Comparison of ENCODE assay signal across 17 cellular contexts in the genomic region with DNA sequence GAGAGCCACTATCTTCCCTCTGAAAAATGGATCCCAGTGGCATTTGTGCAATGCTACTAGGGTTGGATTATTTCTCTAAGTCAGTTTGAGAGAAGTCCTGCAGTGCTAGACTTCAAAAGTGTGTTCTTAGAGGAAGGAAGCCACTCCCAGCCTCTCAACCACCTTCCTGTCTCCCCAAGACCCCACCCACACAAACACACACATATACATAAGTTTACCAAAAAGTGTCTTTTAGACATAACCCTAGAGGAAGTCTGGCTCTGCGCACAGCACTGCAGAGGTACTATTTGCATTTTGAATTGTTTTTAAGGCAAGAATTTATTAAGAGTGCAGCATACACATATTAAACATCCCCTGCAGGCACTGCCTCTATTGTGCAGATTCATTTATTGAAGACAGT.
DNase-seq lines count a peak whose midpoint lies in the region; ATAC-seq and TF ChIP-seq lines count a peak whose summit lies in the region.
"Had no signal": no experiment of that assay in that cellular context is flagged by ENCODE, and none has a peak within 500 bp of the region (broad histone marks: within the 10 kb centered on the region; RNA-seq: fewer than 3 reads in every experiment).

No MANE protein-coding gene starts in this region.

- H3K27me3 Mint-ChIP-seq in activated T-helper 1 cell treated with anti-CD3 and anti-CD28 coated beads, Interleukin-12 subunit alpha, Interleukin-12 subunit beta, Interleukin-2, Interleukin-4 antibody, amounts not matched to agents 30 ng/mL and 10 ng/mL and 1 ng/mL, durations not matched to agents 14 hours and 24 hours and 36 hours (ENCODE audit: insufficient read depth), result no peaks in the 10 kb centered on the region
- H3K27me3 Mint-ChIP-seq in stimulated activated memory B cell treated with anti-CD40 and anti-IgM and Interleukin-4, amounts not matched to agents 10 μg/mL and 1 μg/mL and 100 μg/mL, for 72 hours, result peaks cover 24% of the 10 kb centered on the region

- peaks cover 5% of the 10 kb centered on the region for H3K36me3 Mint-ChIP-seq in activated T-helper 1 cell treated with anti-CD3 and anti-CD28 coated beads, Interleukin-12 subunit alpha, Interleukin-12 subunit beta, Interleukin-2, Interleukin-4 antibody, amounts not matched to agents 30 ng/mL and 10 ng/mL and 1 ng/mL, durations not matched to agents 14 hours and 24 hours and 36 hours (ENCODE audit: low read depth)
- H3K36me3 Mint-ChIP-seq in stimulated activated memory B cell treated with anti-CD40 and anti-IgM and Interleukin-4, amounts not matched to agents 10 μg/mL and 1 μg/mL and 100 μg/mL, for 72 hours, result peaks cover 7% of the 10 kb centered on the region

- H3K4me3 Mint-ChIP-seq in activated T-helper 1 cell treated with anti-CD3 and anti-CD28 coated beads, Interleukin-12 subunit alpha, Interleukin-12 subunit beta, Interleukin-2, Interleukin-4 antibody, amounts not matched to agents 30 ng/mL and 10 ng/mL and 1 ng/mL, durations not matched to agents 14 hours and 24 hours and 36 hours, result peak overlapping the region; percentile 38
- no peak overlapping the region for H3K4me3 Mint-ChIP-seq in stimulated activated memory B cell treated with anti-CD40 and anti-IgM and Interleukin-4, amounts not matched to agents 10 μg/mL and 1 μg/mL and 100 μg/mL, for 72 hours

- H3K27ac ChIP-seq in colonic mucosa, result no peak overlapping the region
- H3K27ac ChIP-seq: breast epithelium, esophagus squamous epithelium, left ventricle myocardium inferior, sigmoid colon, thoracic aorta had no signal

- peak in 2 of 3 donors; percentile 2 to 12 for DNase-seq in stimulated activated CD4-positive, alpha-beta T cell treated with anti-CD3 and anti-CD28 coated beads, TNF-alpha, amount 100 ng/mL, for 1 hour (ENCODE audit: low read depth in 3 of 3, low spot score in 1 of 3)
- no peak for DNase-seq in stimulated activated CD4-positive, alpha-beta T cell treated with anti-CD3 and anti-CD28 coated beads, Interleukin-2, amount 100 ng/mL, for 24 hours
- DNase-seq in NCI-H526 treated with DMSO at 0.1 percent for 48 hours (lab: John Stamatoyannopoulos, UW), result peak; percentile 45
- peak; percentile 25 for DNase-seq in activated T-helper 1 cell treated with anti-CD3 and anti-CD28 coated beads, Interleukin-12 subunit alpha, Interleukin-12 subunit beta, Interleukin-2, Interleukin-4 antibody, amounts not matched to agents 30 ng/mL and 10 ng/mL and 1 ng/mL, durations not matched to agents 14 hours and 24 hours and 36 hours (ENCODE audit: low spot score)
- DNase-seq in colonic mucosa, result no peak
- DNase-seq: esophagus squamous epithelium; GF-D8; left ventricle myocardium inferior; NCI-H510A treated with DMSO at 0.1 percent for 48 hours; SHP77 treated with DMSO at 0.1 percent for 48 hours; sigmoid colon; stimulated activated CD4-positive, alpha-beta T cell treated with anti-CD3 and anti-CD28 coated beads, Interleukin-1b, Interleukin-23, amount 100 ng/mL, for 48 hours had no signal

- H3K4me1 ChIP-seq in colonic mucosa, result no peaks in the 10 kb centered on the region
- H3K4me1 ChIP-seq: breast epithelium, esophagus squamous epithelium, left ventricle myocardium inferior, sigmoid colon had no signal

- peaks cover 29% of the 10 kb centered on the region for H3K9me3 Mint-ChIP-seq in activated T-helper 1 cell treated with anti-CD3 and anti-CD28 coated beads, Interleukin-12 subunit alpha, Interleukin-12 subunit beta, Interleukin-2, Interleukin-4 antibody, amounts not matched to agents 30 ng/mL and 10 ng/mL and 1 ng/mL, durations not matched to agents 14 hours and 24 hours and 36 hours
- H3K9me3 Mint-ChIP-seq in stimulated activated memory B cell treated with anti-CD40 and anti-IgM and Interleukin-4, amounts not matched to agents 10 μg/mL and 1 μg/mL and 100 μg/mL, for 72 hours, result peaks cover 4% of the 10 kb centered on the region

- H3K4me3 ChIP-seq in colonic mucosa, result no peak overlapping the region
- H3K4me3 ChIP-seq: breast epithelium, esophagus squamous epithelium, left ventricle myocardium inferior, sigmoid colon, thoracic aorta had no signal

- intact Hi-C loops in activated T-helper 1 cell treated with anti-CD3 and anti-CD28 coated beads, Interleukin-12 subunit alpha, Interleukin-12 subunit beta, Interleukin-2, Interleukin-4 antibody, amounts not matched to agents 30 ng/mL and 10 ng/mL and 1 ng/mL, durations not matched to agents 14 hours and 24 hours and 36 hours (cut with micrococcal nuclease), result no loop called here
- intact Hi-C loops in colonic mucosa (cut with DNase I), result no loop called here

- H3K27ac Mint-ChIP-seq in activated T-helper 1 cell treated with anti-CD3 and anti-CD28 coated beads, Interleukin-12 subunit alpha, Interleukin-12 subunit beta, Interleukin-2, Interleukin-4 antibody, amounts not matched to agents 30 ng/mL and 10 ng/mL and 1 ng/mL, durations not matched to agents 14 hours and 24 hours and 36 hours, result peak overlapping the region; percentile 29
- peak overlapping the region; percentile 23 for H3K27ac Mint-ChIP-seq in stimulated activated memory B cell treated with anti-CD40 and anti-IgM and Interleukin-4, amounts not matched to agents 10 μg/mL and 1 μg/mL and 100 μg/mL, for 72 hours

- ATAC-seq in stimulated activated memory B cell treated with anti-CD40 and anti-IgM and Interleukin-4, amounts not matched to agents 10 μg/mL and 1 μg/mL and 100 μg/mL, for 72 hours, result peak; percentile 53
- ATAC-seq in esophagus mucosa (no peak), HG03196 (IDR thresholded peaks at IDR 0.05; ENCODE audit: unreplicated experiment) (no peak)

- H3K4me1 Mint-ChIP-seq in activated T-helper 1 cell treated with anti-CD3 and anti-CD28 coated beads, Interleukin-12 subunit alpha, Interleukin-12 subunit beta, Interleukin-2, Interleukin-4 antibody, amounts not matched to agents 30 ng/mL and 10 ng/mL and 1 ng/mL, durations not matched to agents 14 hours and 24 hours and 36 hours (ENCODE audit: low read depth), result peaks cover 50% of the 10 kb centered on the region
- peaks cover 18% of the 10 kb centered on the region for H3K4me1 Mint-ChIP-seq in stimulated activated memory B cell treated with anti-CD40 and anti-IgM and Interleukin-4, amounts not matched to agents 10 μg/mL and 1 μg/mL and 100 μg/mL, for 72 hours

- no peaks in the 10 kb centered on the region for H3K27me3 ChIP-seq in colonic mucosa
- H3K27me3 ChIP-seq: breast epithelium, esophagus squamous epithelium, sigmoid colon had no signal

- H3K36me3 ChIP-seq in colonic mucosa, result no peaks in the 10 kb centered on the region
- H3K36me3 ChIP-seq: breast epithelium, esophagus squamous epithelium, left ventricle myocardium inferior, sigmoid colon, thoracic aorta had no signal

- no peak overlapping the region for H3K9ac ChIP-seq in colonic mucosa (ENCODE audit: low read depth in 2 of 2, low read length in 2 of 2)

- H3K9me3 ChIP-seq in colonic mucosa, result no peaks in the 10 kb centered on the region
- H3K9me3 ChIP-seq: breast epithelium, esophagus squamous epithelium, sigmoid colon had no signal

- no peak for TF ChIP-seq CTCF in colonic mucosa (IDR thresholded peaks at IDR 0.05)

Comparison
In these comparisons a context has a peak if more than half of its experiments do, and no peak if none do; other contexts are left out.
1. DNase-seq: peak in stimulated activated CD4-positive, alpha-beta T cell treated with anti-CD3 and anti-CD28 coated beads, TNF-alpha, amount 100 ng/mL, for 1 hour (2 of 3), NCI-H526 treated with DMSO at 0.1 percent for 48 hours (single experiment) and activated T-helper 1 cell treated with anti-CD3 and anti-CD28 coated beads, Interleukin-12 subunit alpha, Interleukin-12 subunit beta, Interleukin-2, Interleukin-4 antibody, amounts not matched to agents 30 ng/mL and 10 ng/mL and 1 ng/mL, durations not matched to agents 14 hours and 24 hours and 36 hours (single experiment); none in stimulated activated CD4-positive, alpha-beta T cell treated with anti-CD3 and anti-CD28 coated beads, Interleukin-2, amount 100 ng/mL, for 24 hours (0 of 2) and colonic mucosa (single experiment).